21 cellular contexts compared by ENCODE assay signal in the genomic region with DNA sequence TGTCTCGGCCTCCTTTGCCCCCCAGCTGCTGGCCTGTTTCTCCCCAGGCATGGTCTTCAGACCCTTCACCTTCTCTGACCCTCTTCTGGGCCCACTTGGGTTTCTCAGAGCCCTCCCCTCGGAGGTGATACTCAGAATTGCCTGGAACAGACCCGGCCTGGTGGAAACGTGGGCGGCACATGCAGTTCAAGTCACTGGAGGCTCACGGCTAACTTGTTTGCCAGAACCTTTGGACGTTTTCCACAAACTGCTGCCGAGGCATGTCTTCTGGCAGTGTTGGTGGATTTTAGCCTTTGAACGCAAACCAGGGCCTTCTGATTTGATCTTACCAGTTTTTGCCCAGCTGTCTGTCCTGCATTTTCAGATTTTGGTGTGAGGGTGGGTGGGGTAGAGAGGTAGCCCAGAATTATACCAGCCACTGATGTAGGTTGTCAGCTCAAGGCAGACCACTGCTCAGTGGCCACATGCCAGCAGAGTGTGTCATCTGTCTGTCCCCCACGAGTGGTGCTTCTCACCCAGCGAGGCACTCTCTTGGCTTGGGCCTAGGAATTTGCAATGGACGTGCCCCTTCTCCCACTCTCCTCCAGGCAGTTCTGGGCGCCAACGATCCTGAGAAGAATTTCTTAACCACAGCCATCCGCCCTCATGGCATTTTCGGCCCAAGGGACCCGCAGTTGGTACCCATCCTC.
"Had no signal": no experiment of that assay in that cellular context is flagged by ENCODE, and none has a peak within 500 bp of the region (broad histone marks: within the 10 kb centered on the region; RNA-seq: fewer than 3 reads in every experiment).

No MANE protein-coding gene starts in this region.

- H3K4me3 Mint-ChIP-seq: activated CD8-positive, alpha-beta T cell treated with anti-CD3 and anti-CD28 coated beads, Interleukin-2, amount 10 ng/mL, durations not matched to agents 7 days and 5 days; activated T-helper 1 cell treated with anti-CD3 and anti-CD28 coated beads, Interleukin-12 subunit alpha, Interleukin-12 subunit beta, Interleukin-2, Interleukin-4 antibody, amounts not matched to agents 30 ng/mL and 10 ng/mL and 1 ng/mL, durations not matched to agents 14 hours and 24 hours and 36 hours; nephron; T-cell; T-helper 2 cell treated with Interferon-gamma antibody and Interleukin-4, amounts not matched to agents 5 μg/mL and 100 μg/mL, for 36 hours had no signal

- H3K27ac Mint-ChIP-seq: activated CD8-positive, alpha-beta T cell treated with anti-CD3 and anti-CD28 coated beads, Interleukin-2, amount 10 ng/mL, durations not matched to agents 7 days and 5 days; activated naive CD4-positive, alpha-beta T cell treated with anti-CD3 and anti-CD28 coated beads, Interleukin-2, amount 50 U/mL, for 72 hours; activated T-helper 1 cell treated with anti-CD3 and anti-CD28 coated beads, Interleukin-12 subunit alpha, Interleukin-12 subunit beta, Interleukin-2, Interleukin-4 antibody, amounts not matched to agents 30 ng/mL and 10 ng/mL and 1 ng/mL, durations not matched to agents 14 hours and 24 hours and 36 hours; nephron; T-cell; T-helper 2 cell treated with Interferon-gamma antibody and Interleukin-4, amounts not matched to agents 5 μg/mL and 100 μg/mL, for 36 hours had no signal

- H3K4me1 ChIP-seq: gastroesophageal sphincter, parathyroid adenoma, tibial nerve had no signal

- H3K9me3 Mint-ChIP-seq: activated naive CD4-positive, alpha-beta T cell treated with anti-CD3 and anti-CD28 coated beads, Interleukin-2, amount 50 U/mL, for 72 hours; activated T-helper 1 cell treated with anti-CD3 and anti-CD28 coated beads, Interleukin-12 subunit alpha, Interleukin-12 subunit beta, Interleukin-2, Interleukin-4 antibody, amounts not matched to agents 30 ng/mL and 10 ng/mL and 1 ng/mL, durations not matched to agents 14 hours and 24 hours and 36 hours; T-cell; T-helper 2 cell treated with Interferon-gamma antibody and Interleukin-4, amounts not matched to agents 5 μg/mL and 100 μg/mL, for 36 hours had no signal

- ATAC-seq: activated CD8-positive, alpha-beta T cell treated with anti-CD3 and anti-CD28 coated beads, Interleukin-2, amount 10 ng/mL, durations not matched to agents 7 days and 5 days; activated naive CD4-positive, alpha-beta T cell treated with anti-CD3 and anti-CD28 coated beads, Interleukin-2, amount 50 U/mL, for 72 hours; gastroesophageal sphincter; left ventricle myocardium superior; stimulated activated naive CD8-positive, alpha-beta T cell treated with anti-CD3 and anti-CD28 coated beads, Interleukin-15, Interleukin-2, amounts not matched to agents 100 U/mL and 50 U/mL, for 24 hours; T-cell had no signal

- H3K4me1 Mint-ChIP-seq: nephron, T-cell had no signal

- H3K27ac ChIP-seq: epithelial cell of prostate, gastroesophageal sphincter, parathyroid adenoma, tibial nerve had no signal

- H3K27me3 ChIP-seq: gastroesophageal sphincter, tibial nerve had no signal

- H3K4me3 ChIP-seq: gastroesophageal sphincter, tibial nerve had no signal

- H3K9me3 ChIP-seq: gastroesophageal sphincter, tibial nerve had no signal

- DNase-seq: activated CD4-positive, alpha-beta T cell treated with anti-CD3 and anti-CD28 coated beads for 1 hour; activated CD4-positive, alpha-beta T cell treated with anti-CD3 and anti-CD28 coated beads, Interleukin-2, amount 50 U/mL, for 1 hour; activated CD8-positive, alpha-beta T cell treated with anti-CD3 and anti-CD28 coated beads, Interleukin-2, amount 10 ng/mL, durations not matched to agents 7 days and 5 days; activated gamma-delta T cell; cortex of kidney; head of caudate nucleus; hypothalamus; left ventricle myocardium superior; mammary epithelial cell; stimulated activated CD4-positive, alpha-beta T cell treated with anti-CD3 and anti-CD28 coated beads, Interleukin-4, amount 100 ng/mL, for 24 hours; stimulated activated naive CD8-positive, alpha-beta T cell treated with anti-CD3 and anti-CD28 coated beads, Interleukin-15, Interleukin-2, amounts not matched to agents 100 U/mL and 50 U/mL, for 24 hours; substantia nigra; T-cell had no signal

- H3K36me3 Mint-ChIP-seq: activated naive CD4-positive, alpha-beta T cell treated with anti-CD3 and anti-CD28 coated beads, Interleukin-2, amount 50 U/mL, for 72 hours had no signal
